ENCODE assay signal across 13 cellular contexts in genomic region chr11:69374110-69374981, GRCh38.
DNase-seq lines count a peak whose midpoint lies in the region; ATAC-seq, FAIRE-seq and TF ChIP-seq lines count a peak whose summit lies in the region.
"Had no signal": no experiment of that assay in that cellular context is flagged by ENCODE, and none has a peak within 500 bp of the region (broad histone marks: within the 10 kb centered on the region; RNA-seq: fewer than 3 reads in every experiment).

No MANE protein-coding gene starts in this region.

- FAIRE-seq in H1 (lab: Jason Lieb, UNC), result no peak

- H2BK120ac ChIP-seq in H1 (replicated peaks; ENCODE audit: low read depth, low read length), result no peak overlapping the region

- no peak overlapping the region for H2AFZ ChIP-seq in H1 (ENCODE audit: low read length)

- H2BK20ac ChIP-seq in H1 (ENCODE audit: low read length), result no peak overlapping the region

- TF ChIP-seq EP300 in H1 (IDR thresholded peaks at IDR 0.05; ENCODE audit: borderline replicate concordance in 1 of 2, low read depth in 2 of 2, low read length in 2 of 2) (no peak), gastroesophageal sphincter (IDR thresholded peaks at IDR 0.05) (no peak)

- H3K36me3 ChIP-seq in H1 (ENCODE audit: control insufficient read depth in 2 of 4, insufficient read depth in 4 of 4, low read length in 3 of 4), result no peaks in the 10 kb centered on the region
- H3K36me3 ChIP-seq in gastroesophageal sphincter, result no peaks in the 10 kb centered on the region
- H3K36me3 ChIP-seq: SJSA1 had no signal

- no peak overlapping the region for H3K4me3 ChIP-seq in H1 (ENCODE audit: extremely low read depth in 1 of 4, insufficient read depth in 2 of 4, low read depth in 3 of 4, low read length in 4 of 4)
- H3K4me3 ChIP-seq in gastroesophageal sphincter, result no peak overlapping the region
- H3K4me3 ChIP-seq: SJSA1, skin epidermis had no signal

- H3K4me1 Mint-ChIP-seq in osteocyte (ENCODE audit: unreplicated experiment), result no peaks in the 10 kb centered on the region
- no peaks in the 10 kb centered on the region for H3K4me1 Mint-ChIP-seq in activated T-helper 17 cell treated with anti-CD3 and anti-CD28 coated beads, Interleukin-2, amount 50 U/mL, for 72 hours

- H3K23me2 ChIP-seq in H1 (ENCODE audit: low read depth, low read length), result no peaks in the 10 kb centered on the region

- H3K9me3 ChIP-seq in H1 (ENCODE audit: insufficient read depth in 2 of 2, low read depth in 1 of 2, low read length in 1 of 2) (peaks cover 2 to 6% of the 10 kb centered on the region in 2 experiments; a peak in 2 of 4 replicates), gastroesophageal sphincter (no peaks in the 10 kb centered on the region)
- H3K9me3 ChIP-seq: SJSA1 had no signal

- H3K4me1 ChIP-seq in H1 (replicated peaks in 1 of 4; ENCODE audit: control insufficient read depth in 3 of 4, insufficient read depth in 4 of 4, low read length in 3 of 4) (no peaks in the 10 kb centered on the region; a peak in 1 of 7 replicates), gastroesophageal sphincter (no peaks in the 10 kb centered on the region)

- DNase-seq in DMS153 (lab: John Stamatoyannopoulos, UW) (peak; percentile 43), DMS153 treated with DMSO at 0.1 percent for 48 hours (lab: John Stamatoyannopoulos, UW; ENCODE audit: unreplicated experiment) (no peak), NCI-H524 treated with DMSO at 0.1 percent for 48 hours (lab: John Stamatoyannopoulos, UW) (peak; percentile 78), H1 (ENCODE audit: low read depth in 1 of 2, low spot score in 2 of 2) (peak in 1 of 2 experiments; percentile 41), osteocyte (ENCODE audit: extremely low spot score, unreplicated experiment) (peak; percentile 81), OCI-M2 (lab: John Stamatoyannopoulos, UW; ENCODE audit: unreplicated experiment) (no peak)
- DNase-seq: naive B cell, NCI-H187 had no signal

- no peaks in the 10 kb centered on the region for H4K20me1 ChIP-seq in H1 (replicated peaks in 1 of 2; ENCODE audit: control insufficient read depth in 1 of 2, insufficient read depth in 2 of 2, low read length in 2 of 2)

- H2AK5ac ChIP-seq in H1 (ENCODE audit: low read depth, low read length), result no peak overlapping the region

- 0 out of 2 replicates have a peak overlapping the region, but pooled peaks have one; percentile 50 for H2BK12ac ChIP-seq in H1 (ENCODE audit: low read depth, low read length)

- peak overlapping the region; percentile 44 for H4K91ac ChIP-seq in H1 (replicated peaks; ENCODE audit: insufficient read length, low read length)

- no peak overlapping the region for H3K27ac Mint-ChIP-seq in osteocyte (ENCODE audit: unreplicated experiment)
- no peak overlapping the region for H3K27ac Mint-ChIP-seq in activated T-helper 17 cell treated with anti-CD3 and anti-CD28 coated beads, Interleukin-2, amount 50 U/mL, for 72 hours

- 88% methylated on average over 22 of the region's 22 CpGs; no CpG with 5 or more reads in 1 of the 2 experiments for WGBS in H1 (ENCODE audit: extremely low coverage in 1 of 2, insufficient coverage in 1 of 2, insufficient read length in 1 of 2, insufficient replicate concordance in 2 of 2, low coverage in 1 of 2, low lambda C conversion rate in 2 of 2, missing lambda C conversion rate in 1 of 2), 2 experiments
- 89% methylated on average over 4 of the region's 22 CpGs; no CpG with 5 or more reads in 1 of the 2 donors for WGBS in gastroesophageal sphincter (ENCODE audit: low coverage in 1 of 2), 2 donors

- H4K8ac ChIP-seq in H1 (ENCODE audit: extremely low read depth, insufficient read depth, low read length), result peak overlapping the region; percentile 68; the same call in 1 of the 2 replicates

- no peaks in the 10 kb centered on the region for H3K27me3 Mint-ChIP-seq in osteocyte (ENCODE audit: unreplicated experiment)
- H3K27me3 Mint-ChIP-seq in activated T-helper 17 cell treated with anti-CD3 and anti-CD28 coated beads, Interleukin-2, amount 50 U/mL, for 72 hours, result no peaks in the 10 kb centered on the region

- no peaks in the 10 kb centered on the region for H3K79me2 ChIP-seq in H1 (ENCODE audit: control insufficient read depth in 1 of 2, insufficient read depth in 2 of 2, low read length in 2 of 2)

- CTCF ChIA-PET in H1 (lab: Charles Lee; ENCODE audit: partially characterized antibody), result interaction anchor here (0.9 to 1.5 kb wide), 4 partner anchors 11 to 243 kb away, joined by 4 read pairs; no protein-coding TSS in a partner anchor

- no peak overlapping the region for H3K9ac ChIP-seq in H1 (replicated peaks in 1 of 4; ENCODE audit: extremely low read depth in 1 of 4, low read depth in 3 of 4, low read length in 3 of 4)

- no peak overlapping the region for H3K4ac ChIP-seq in H1 (replicated peaks; ENCODE audit: insufficient read length, low read depth, low read length)

- no peak overlapping the region for H3K23ac ChIP-seq in H1 (ENCODE audit: insufficient read length)

- H2BK15ac ChIP-seq in H1 (ENCODE audit: low read length), result 0 out of 2 replicates have a peak overlapping the region, but pooled peaks have one; percentile 72

- H3K4me2 ChIP-seq in H1 (ENCODE audit: insufficient read depth in 1 of 2, low read depth in 2 of 2, low read length in 2 of 2), result no peak overlapping the region

- no peak overlapping the region for H4K5ac ChIP-seq in H1 (ENCODE audit: insufficient read length, low read depth, low read length)

- H3K27ac ChIP-seq in H1 (ENCODE audit: low read depth, low read length) (no peak overlapping the region), gastroesophageal sphincter (no peak overlapping the region)
- H3K27ac ChIP-seq: 22Rv1, SJSA1 had no signal

- TF ChIP-seq CTCF in H1 (IDR thresholded peaks at IDR 0.05; ENCODE audit: control extremely low read depth in 1 of 3, insufficient read depth in 1 of 3, low read depth in 1 of 3, low read length in 3 of 3), result no peak
- TF ChIP-seq CTCF in osteocyte (IDR thresholded peaks at IDR 0.05), result no peak
- no peak for TF ChIP-seq CTCF in gastroesophageal sphincter (IDR thresholded peaks at IDR 0.05)

- TF ChIP-seq RAD21 in H1 (IDR thresholded peaks at IDR 0.05 in 1 of 2, conservative IDR thresholded peaks at IDR 0.05 in 1 of 2; ENCODE audit: low read depth in 2 of 2, low read length in 2 of 2), result no peak

- no peaks in the 10 kb centered on the region for H3K9me3 Mint-ChIP-seq in osteocyte (ENCODE audit: unreplicated experiment)
- no peaks in the 10 kb centered on the region for H3K9me3 Mint-ChIP-seq in activated T-helper 17 cell treated with anti-CD3 and anti-CD28 coated beads, Interleukin-2, amount 50 U/mL, for 72 hours

- H3K27me3 ChIP-seq in H1 (replicated peaks in 1 of 4; ENCODE audit: control insufficient read depth in 3 of 4, extremely low read depth in 1 of 4, insufficient read depth in 3 of 4, low read length in 3 of 4) (no peaks in the 10 kb centered on the region), gastroesophageal sphincter (peaks cover 41% of the 10 kb centered on the region)
- H3K27me3 ChIP-seq: SJSA1 had no signal

- ATAC-seq in activated T-helper 17 cell treated with anti-CD3 and anti-CD28 coated beads, Interleukin-2, amount 50 U/mL, for 72 hours (replicated peaks), result no peak
- no peak for ATAC-seq in gastroesophageal sphincter

- H3K14ac ChIP-seq in H1 (ENCODE audit: insufficient read length), result no peak overlapping the region

- no peak overlapping the region for H3K4me3 Mint-ChIP-seq in osteocyte (ENCODE audit: unreplicated experiment)
- H3K4me3 Mint-ChIP-seq in activated T-helper 17 cell treated with anti-CD3 and anti-CD28 coated beads, Interleukin-2, amount 50 U/mL, for 72 hours, result no peak overlapping the region
- H3K4me3 Mint-ChIP-seq: naive B cell had no signal

- H3K56ac ChIP-seq in H1 (replicated peaks; ENCODE audit: insufficient read length, low read depth, low read length), result no peak overlapping the region

- no peak overlapping the region for H2BK5ac ChIP-seq in H1 (ENCODE audit: low read depth, low read length)

- H3K36me3 Mint-ChIP-seq in osteocyte (ENCODE audit: unreplicated experiment), result peaks cover 6% of the 10 kb centered on the region
- no peaks in the 10 kb centered on the region for H3K36me3 Mint-ChIP-seq in activated T-helper 17 cell treated with anti-CD3 and anti-CD28 coated beads, Interleukin-2, amount 50 U/mL, for 72 hours (ENCODE audit: low read depth)

- no peak for TF ChIP-seq POLR2A in H1 (IDR thresholded peaks at IDR 0.05; ENCODE audit: control extremely low read depth in 1 of 2, low read depth in 2 of 2, low read length in 2 of 2)
- TF ChIP-seq POLR2A in gastroesophageal sphincter (IDR thresholded peaks at IDR 0.05), result no peak

- H3K79me1 ChIP-seq in H1 (ENCODE audit: low read depth, low read length), result no peaks in the 10 kb centered on the region

- no peak overlapping the region for H3K18ac ChIP-seq in H1 (ENCODE audit: extremely low read depth, low read length)

- POLR2A ChIA-PET in H1 (lab: Charles Lee; ENCODE audit: partially characterized antibody), result interaction anchor here (0.8 kb wide), 1 partner anchor 63 kb away, joined by 4 read pairs; no protein-coding TSS in a partner anchor

TF ChIP-seq in H1, 55 proteins besides CTCF, POLR2A, EP300 and RAD21:
- TF ChIP-seq KDM1A (IDR thresholded peaks at IDR 0.05; ENCODE audit: borderline replicate concordance, low read length) (no peak), BACH1 (IDR thresholded peaks at IDR 0.05; ENCODE audit: low read length) (no peak), TAF7 (optimal IDR thresholded peaks at IDR 0.05; ENCODE audit: borderline replicate concordance, low read depth, low read length) (no peak)

Comparison
In these comparisons a context has a peak if more than half of its experiments do, and no peak if none do; other contexts are left out.
1. DNase-seq: peak in DMS153 (single experiment), NCI-H524 treated with DMSO at 0.1 percent for 48 hours (single experiment) and osteocyte (single experiment); none in DMS153 treated with DMSO at 0.1 percent for 48 hours (single experiment) and OCI-M2 (single experiment).